In genomic region chr3:151146731-151147091, GRCh38 we compare ENCODE assay signal across 15 cellular contexts. TPM values are rescaled to one million over a fixed set of nuclear protein-coding genes. Genes with fewer than 3 reads are reported as not detected.
DNase-seq lines count a peak whose midpoint lies in the region; ATAC-seq, FAIRE-seq and TF ChIP-seq lines count a peak whose summit lies in the region.
"Had no signal": no experiment of that assay in that cellular context is flagged by ENCODE, and none has a peak within 500 bp of the region (broad histone marks: within the 10 kb centered on the region; RNA-seq: fewer than 3 reads in every experiment).

No MANE protein-coding gene starts in this region.

- ATAC-seq in stimulated activated memory B cell treated with anti-CD40 and anti-IgM and Interleukin-4, amounts not matched to agents 10 μg/mL and 1 μg/mL and 100 μg/mL, for 72 hours = no peak

- H3F3A ChIP-seq in Loucy (ENCODE audit: low read depth) = no peaks in the 10 kb centered on the region

- H3K79me2 ChIP-seq in Loucy (ENCODE audit: insufficient read depth, low read length) = peaks cover 70% of the 10 kb centered on the region
- no peaks in the 10 kb centered on the region for H3K79me2 ChIP-seq in astrocyte (ENCODE audit: insufficient read depth, low read length)
- H3K79me2 ChIP-seq in osteoblast (ENCODE audit: insufficient read depth, low read length) = no peaks in the 10 kb centered on the region

- H3K9ac ChIP-seq in BLaER1 = no peak overlapping the region
- no peak overlapping the region for H3K9ac ChIP-seq in Loucy (ENCODE audit: low read depth, low read length, poor library complexity, severe bottlenecking)
- no peak overlapping the region for H3K9ac ChIP-seq in astrocyte (ENCODE audit: low read length)

- H3K36me3 ChIP-seq in BLaER1 (no peaks in the 10 kb centered on the region; the same call in 1 of the 2 replicates), Loucy (ENCODE audit: insufficient read depth, low read length) (peaks cover 49% of the 10 kb centered on the region), astrocyte (ENCODE audit: insufficient read depth, low read length) (no peaks in the 10 kb centered on the region), osteoblast (ENCODE audit: insufficient read depth, low read length) (no peaks in the 10 kb centered on the region)

- no peak overlapping the region for H3K4me3 Mint-ChIP-seq in astrocyte (ENCODE audit: unreplicated experiment)
- H3K4me3 Mint-ChIP-seq in stimulated activated memory B cell treated with anti-CD40 and anti-IgM and Interleukin-4, amounts not matched to agents 10 μg/mL and 1 μg/mL and 100 μg/mL, for 72 hours = no peak overlapping the region
- H3K4me3 Mint-ChIP-seq: activated CD4-positive, alpha-beta T cell treated with anti-CD3 and anti-CD28 coated beads, Interleukin-2, amount 10 ng/mL, durations not matched to agents 7 days and 5 days; dendritic cell treated with granulocyte-macrophage colony-stimulating factor and Interleukin-4, amounts not matched to agents 40 ng/mL and 50 ng/mL, for 4 days had no signal

- H3K27ac Mint-ChIP-seq in astrocyte (ENCODE audit: unreplicated experiment) = no peak overlapping the region
- no peak overlapping the region for H3K27ac Mint-ChIP-seq in stimulated activated memory B cell treated with anti-CD40 and anti-IgM and Interleukin-4, amounts not matched to agents 10 μg/mL and 1 μg/mL and 100 μg/mL, for 72 hours
- H3K27ac Mint-ChIP-seq: activated CD4-positive, alpha-beta T cell treated with anti-CD3 and anti-CD28 coated beads, Interleukin-2, amount 10 ng/mL, durations not matched to agents 7 days and 5 days; dendritic cell treated with granulocyte-macrophage colony-stimulating factor and Interleukin-4, amounts not matched to agents 40 ng/mL and 50 ng/mL, for 4 days had no signal

- H3K27me3 Mint-ChIP-seq in astrocyte (ENCODE audit: low read depth, unreplicated experiment) = peaks cover 5% of the 10 kb centered on the region
- H3K27me3 Mint-ChIP-seq in stimulated activated memory B cell treated with anti-CD40 and anti-IgM and Interleukin-4, amounts not matched to agents 10 μg/mL and 1 μg/mL and 100 μg/mL, for 72 hours = no peaks in the 10 kb centered on the region

- H3K4me2 ChIP-seq in BLaER1 (peak overlapping the region; percentile 81), Loucy (ENCODE audit: low read depth, low read length, poor library complexity, severe bottlenecking) (peak overlapping the region; percentile 44), astrocyte (ENCODE audit: low read length) (peak overlapping the region; percentile 70), osteoblast (ENCODE audit: insufficient read depth, low read length) (peak overlapping the region; percentile 74)

- H3K27me3 ChIP-seq in BLaER1 (no peaks in the 10 kb centered on the region), Loucy (ENCODE audit: insufficient read depth, low read length, poor library complexity, severe bottlenecking) (no peaks in the 10 kb centered on the region), astrocyte (ENCODE audit: insufficient read depth, low read length) (no peaks in the 10 kb centered on the region), osteoblast (ENCODE audit: insufficient read depth, low read length) (peaks cover 42% of the 10 kb centered on the region)

- H2AFZ ChIP-seq in Loucy (ENCODE audit: low read length) (no peak overlapping the region), astrocyte (ENCODE audit: low read depth, low read length) (no peak overlapping the region), osteoblast (ENCODE audit: low read length) (no peak overlapping the region)

- no peaks in the 10 kb centered on the region for H3K9me3 ChIP-seq in BLaER1
- no peaks in the 10 kb centered on the region for H3K9me3 ChIP-seq in Loucy (ENCODE audit: insufficient read depth, low read depth, low read length)
- H3K9me3 ChIP-seq in astrocyte (ENCODE audit: insufficient read depth, low read depth, low read length) = no peaks in the 10 kb centered on the region
- H3K9me3 ChIP-seq in osteoblast (ENCODE audit: low read depth, low read length) = no peaks in the 10 kb centered on the region

- H3K27ac ChIP-seq in BLaER1 (no peak overlapping the region), astrocyte (ENCODE audit: low read depth, low read length) (no peak overlapping the region), osteoblast (ENCODE audit: low read depth, low read length) (no peak overlapping the region)

- no peaks in the 10 kb centered on the region for H4K20me1 ChIP-seq in BLaER1
- peaks cover 6% of the 10 kb centered on the region for H4K20me1 ChIP-seq in Loucy (ENCODE audit: insufficient read depth, low read length, poor library complexity, severe bottlenecking)
- H4K20me1 ChIP-seq in astrocyte (ENCODE audit: insufficient read depth, low read length) = no peaks in the 10 kb centered on the region
- H4K20me1 ChIP-seq in osteoblast (ENCODE audit: insufficient read depth, low read length) = no peaks in the 10 kb centered on the region

- H3K4me1 Mint-ChIP-seq in astrocyte (ENCODE audit: low read depth, unreplicated experiment) = peaks cover 14% of the 10 kb centered on the region
- peaks cover 8% of the 10 kb centered on the region for H3K4me1 Mint-ChIP-seq in stimulated activated memory B cell treated with anti-CD40 and anti-IgM and Interleukin-4, amounts not matched to agents 10 μg/mL and 1 μg/mL and 100 μg/mL, for 72 hours
- H3K4me1 Mint-ChIP-seq: activated CD4-positive, alpha-beta T cell treated with anti-CD3 and anti-CD28 coated beads, Interleukin-2, amount 10 ng/mL, durations not matched to agents 7 days and 5 days had no signal

- no peak for TF ChIP-seq CTCF in Loucy (conservative IDR thresholded peaks at IDR 0.05; ENCODE audit: low read length)
- TF ChIP-seq CTCF in astrocyte (IDR thresholded peaks at IDR 0.05; ENCODE audit: insufficient read depth, low read depth, low read length) = no peak
- no peak for TF ChIP-seq CTCF in osteoblast (IDR thresholded peaks at IDR 0.05; ENCODE audit: extremely low read depth, low read depth, low read length)

- H3K4me1 ChIP-seq in BLaER1 = peaks cover 52% of the 10 kb centered on the region
- H3K4me1 ChIP-seq in Loucy (ENCODE audit: insufficient read depth, low read length, poor library complexity, severe bottlenecking) = peaks cover 38% of the 10 kb centered on the region
- H3K4me1 ChIP-seq in astrocyte (ENCODE audit: insufficient read depth, low read length) = peaks cover 8% of the 10 kb centered on the region
- peaks cover 10% of the 10 kb centered on the region for H3K4me1 ChIP-seq in osteoblast (ENCODE audit: insufficient read depth, low read length)

- DNase-seq in astrocyte (ENCODE audit: low read depth) (no peak), osteoblast (ENCODE audit: insufficient read length, low spot score, missing footprints) (peak; percentile 13), NCI-H82 (lab: John Stamatoyannopoulos, UW) (no peak), GDM1 (lab: John Stamatoyannopoulos, UW) (no peak), activated gamma-delta T cell (lab: John Stamatoyannopoulos, UW) (no peak)

- H3K4me3 ChIP-seq in BLaER1 (no peak overlapping the region), Loucy (ENCODE audit: low read length, poor library complexity, severe bottlenecking) (no peak overlapping the region), astrocyte (ENCODE audit: insufficient read depth, low read depth, low read length) (no peak overlapping the region), osteoblast (ENCODE audit: insufficient read depth, low read length) (no peak overlapping the region)
- H3K4me3 ChIP-seq: GM12878 had no signal

- H3K36me3 Mint-ChIP-seq in astrocyte (ENCODE audit: low read depth, unreplicated experiment) = no peaks in the 10 kb centered on the region
- H3K36me3 Mint-ChIP-seq in stimulated activated memory B cell treated with anti-CD40 and anti-IgM and Interleukin-4, amounts not matched to agents 10 μg/mL and 1 μg/mL and 100 μg/mL, for 72 hours = no peaks in the 10 kb centered on the region

- FAIRE-seq in astrocyte (lab: Jason Lieb, UNC) = no peak
- FAIRE-seq: HTR-8/SVneo had no signal

- no peaks in the 10 kb centered on the region for H3K9me3 Mint-ChIP-seq in astrocyte (ENCODE audit: unreplicated experiment)
- H3K9me3 Mint-ChIP-seq in stimulated activated memory B cell treated with anti-CD40 and anti-IgM and Interleukin-4, amounts not matched to agents 10 μg/mL and 1 μg/mL and 100 μg/mL, for 72 hours = no peaks in the 10 kb centered on the region
- H3K9me3 Mint-ChIP-seq: activated CD4-positive, alpha-beta T cell treated with anti-CD3 and anti-CD28 coated beads, Interleukin-2, amount 10 ng/mL, durations not matched to agents 7 days and 5 days; dendritic cell treated with granulocyte-macrophage colony-stimulating factor and Interleukin-4, amounts not matched to agents 40 ng/mL and 50 ng/mL, for 4 days had no signal

- H3K9me2 ChIP-seq in Loucy (replicated peaks; ENCODE audit: low read depth, low read length) = no peaks in the 10 kb centered on the region

RNA-seq across cellular contexts. Expression of gene GPR171, which starts 56.3 kb away (rescaled TPM):
- total RNA-seq in astrocyte = not detected in 2 replicates
- total RNA-seq in osteoblast = not detected in 2 replicates
- total RNA-seq: bronchial epithelial cell, endothelial cell of umbilical vein, GM12878, myocyte had no signal
